ENCODE assay signal across 1 cellular context in genomic region chr3:167735233-167736107, GRCh38.
TF ChIP-seq lines count a peak whose summit lies in the region.

A gene with protein sequence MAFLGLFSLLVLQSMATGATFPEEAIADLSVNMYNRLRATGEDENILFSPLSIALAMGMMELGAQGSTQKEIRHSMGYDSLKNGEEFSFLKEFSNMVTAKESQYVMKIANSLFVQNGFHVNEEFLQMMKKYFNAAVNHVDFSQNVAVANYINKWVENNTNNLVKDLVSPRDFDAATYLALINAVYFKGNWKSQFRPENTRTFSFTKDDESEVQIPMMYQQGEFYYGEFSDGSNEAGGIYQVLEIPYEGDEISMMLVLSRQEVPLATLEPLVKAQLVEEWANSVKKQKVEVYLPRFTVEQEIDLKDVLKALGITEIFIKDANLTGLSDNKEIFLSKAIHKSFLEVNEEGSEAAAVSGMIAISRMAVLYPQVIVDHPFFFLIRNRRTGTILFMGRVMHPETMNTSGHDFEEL (plus strand): TSS chr3:167735721. CDS start chr3:167789129, 53,408 bp downstream.

TF ChIP-seq in K562, 482 proteins besides CTCF, POLR2A, EP300 and RAD21 (continued from another document and continues in another):
- TF ChIP-seq SRSF1 (IDR thresholded peaks at IDR 0.05; ENCODE audit: low read depth, low read length), result no peak
- TF ChIP-seq ARID1B (IDR thresholded peaks at IDR 0.05), result peak; percentile 27; the same call in 1 of the 2 replicates
- TF ChIP-seq, protein P1, sequence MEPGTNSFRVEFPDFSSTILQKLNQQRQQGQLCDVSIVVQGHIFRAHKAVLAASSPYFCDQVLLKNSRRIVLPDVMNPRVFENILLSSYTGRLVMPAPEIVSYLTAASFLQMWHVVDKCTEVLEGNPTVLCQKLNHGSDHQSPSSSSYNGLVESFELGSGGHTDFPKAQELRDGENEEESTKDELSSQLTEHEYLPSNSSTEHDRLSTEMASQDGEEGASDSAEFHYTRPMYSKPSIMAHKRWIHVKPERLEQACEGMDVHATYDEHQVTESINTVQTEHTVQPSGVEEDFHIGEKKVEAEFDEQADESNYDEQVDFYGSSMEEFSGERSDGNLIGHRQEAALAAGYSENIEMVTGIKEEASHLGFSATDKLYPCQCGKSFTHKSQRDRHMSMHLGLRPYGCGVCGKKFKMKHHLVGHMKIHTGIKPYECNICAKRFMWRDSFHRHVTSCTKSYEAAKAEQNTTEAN (CRISPR knock-in tag; IDR thresholded peaks at IDR 0.05), result no peak
- TF ChIP-seq NR2C2 (CRISPR knock-in tag; IDR thresholded peaks at IDR 0.05), result no peak
- no peak for TF ChIP-seq NR2C2 (tag; IDR thresholded peaks at IDR 0.05)
- no peak for TF ChIP-seq THAP7 (CRISPR knock-in tag; IDR thresholded peaks at IDR 0.05)
- TF ChIP-seq ZNF695 (CRISPR knock-in tag; IDR thresholded peaks at IDR 0.05), result no peak
- TF ChIP-seq RBM34 (IDR thresholded peaks at IDR 0.05; ENCODE audit: borderline replicate concordance, insufficient read depth, low read length), result no peak
- TF ChIP-seq CHAMP1 (IDR thresholded peaks at IDR 0.05), result no peak
- TF ChIP-seq ARID2 (IDR thresholded peaks at IDR 0.05), result 0 out of 2 replicates have a peak, but pooled peaks have one; percentile 26
- TF ChIP-seq, protein P2, sequence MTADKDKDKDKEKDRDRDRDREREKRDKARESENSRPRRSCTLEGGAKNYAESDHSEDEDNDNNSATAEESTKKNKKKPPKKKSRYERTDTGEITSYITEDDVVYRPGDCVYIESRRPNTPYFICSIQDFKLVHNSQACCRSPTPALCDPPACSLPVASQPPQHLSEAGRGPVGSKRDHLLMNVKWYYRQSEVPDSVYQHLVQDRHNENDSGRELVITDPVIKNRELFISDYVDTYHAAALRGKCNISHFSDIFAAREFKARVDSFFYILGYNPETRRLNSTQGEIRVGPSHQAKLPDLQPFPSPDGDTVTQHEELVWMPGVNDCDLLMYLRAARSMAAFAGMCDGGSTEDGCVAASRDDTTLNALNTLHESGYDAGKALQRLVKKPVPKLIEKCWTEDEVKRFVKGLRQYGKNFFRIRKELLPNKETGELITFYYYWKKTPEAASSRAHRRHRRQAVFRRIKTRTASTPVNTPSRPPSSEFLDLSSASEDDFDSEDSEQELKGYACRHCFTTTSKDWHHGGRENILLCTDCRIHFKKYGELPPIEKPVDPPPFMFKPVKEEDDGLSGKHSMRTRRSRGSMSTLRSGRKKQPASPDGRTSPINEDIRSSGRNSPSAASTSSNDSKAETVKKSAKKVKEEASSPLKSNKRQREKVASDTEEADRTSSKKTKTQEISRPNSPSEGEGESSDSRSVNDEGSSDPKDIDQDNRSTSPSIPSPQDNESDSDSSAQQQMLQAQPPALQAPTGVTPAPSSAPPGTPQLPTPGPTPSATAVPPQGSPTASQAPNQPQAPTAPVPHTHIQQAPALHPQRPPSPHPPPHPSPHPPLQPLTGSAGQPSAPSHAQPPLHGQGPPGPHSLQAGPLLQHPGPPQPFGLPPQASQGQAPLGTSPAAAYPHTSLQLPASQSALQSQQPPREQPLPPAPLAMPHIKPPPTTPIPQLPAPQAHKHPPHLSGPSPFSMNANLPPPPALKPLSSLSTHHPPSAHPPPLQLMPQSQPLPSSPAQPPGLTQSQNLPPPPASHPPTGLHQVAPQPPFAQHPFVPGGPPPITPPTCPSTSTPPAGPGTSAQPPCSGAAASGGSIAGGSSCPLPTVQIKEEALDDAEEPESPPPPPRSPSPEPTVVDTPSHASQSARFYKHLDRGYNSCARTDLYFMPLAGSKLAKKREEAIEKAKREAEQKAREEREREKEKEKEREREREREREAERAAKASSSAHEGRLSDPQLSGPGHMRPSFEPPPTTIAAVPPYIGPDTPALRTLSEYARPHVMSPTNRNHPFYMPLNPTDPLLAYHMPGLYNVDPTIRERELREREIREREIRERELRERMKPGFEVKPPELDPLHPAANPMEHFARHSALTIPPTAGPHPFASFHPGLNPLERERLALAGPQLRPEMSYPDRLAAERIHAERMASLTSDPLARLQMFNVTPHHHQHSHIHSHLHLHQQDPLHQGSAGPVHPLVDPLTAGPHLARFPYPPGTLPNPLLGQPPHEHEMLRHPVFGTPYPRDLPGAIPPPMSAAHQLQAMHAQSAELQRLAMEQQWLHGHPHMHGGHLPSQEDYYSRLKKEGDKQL (CRISPR knock-in tag; IDR thresholded peaks at IDR 0.05; ENCODE audit: borderline replicate concordance), result no peak
- no peak for TF ChIP-seq MTF1 (CRISPR knock-in tag; IDR thresholded peaks at IDR 0.05; ENCODE audit: borderline replicate concordance)
- no peak for TF ChIP-seq TFE3 (CRISPR knock-in tag; IDR thresholded peaks at IDR 0.05)
- no peak for TF ChIP-seq ZNF76 (CRISPR knock-in tag; IDR thresholded peaks at IDR 0.05; ENCODE audit: borderline replicate concordance)
- TF ChIP-seq ZNF778 (CRISPR knock-in tag; IDR thresholded peaks at IDR 0.05), result no peak
- TF ChIP-seq ZNF507 (tag; conservative IDR thresholded peaks at IDR 0.05), result no peak
- no peak for TF ChIP-seq MIER1 (IDR thresholded peaks at IDR 0.05; ENCODE audit: low read depth)
- TF ChIP-seq WHSC1 (IDR thresholded peaks at IDR 0.05; ENCODE audit: low read length), result no peak
- TF ChIP-seq TAF1 (IDR thresholded peaks at IDR 0.05; ENCODE audit: control insufficient read depth, extremely low read depth, insufficient read depth, low read length, severe bottlenecking), result peak; percentile 91
- TF ChIP-seq, protein P3, sequence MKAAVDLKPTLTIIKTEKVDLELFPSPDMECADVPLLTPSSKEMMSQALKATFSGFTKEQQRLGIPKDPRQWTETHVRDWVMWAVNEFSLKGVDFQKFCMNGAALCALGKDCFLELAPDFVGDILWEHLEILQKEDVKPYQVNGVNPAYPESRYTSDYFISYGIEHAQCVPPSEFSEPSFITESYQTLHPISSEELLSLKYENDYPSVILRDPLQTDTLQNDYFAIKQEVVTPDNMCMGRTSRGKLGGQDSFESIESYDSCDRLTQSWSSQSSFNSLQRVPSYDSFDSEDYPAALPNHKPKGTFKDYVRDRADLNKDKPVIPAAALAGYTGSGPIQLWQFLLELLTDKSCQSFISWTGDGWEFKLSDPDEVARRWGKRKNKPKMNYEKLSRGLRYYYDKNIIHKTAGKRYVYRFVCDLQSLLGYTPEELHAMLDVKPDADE (conservative IDR thresholded peaks at IDR 0.05; ENCODE audit: control insufficient read depth, low read depth, low read length), result no peak; the same call in 1 of the 2 replicates
- no peak for TF ChIP-seq MYBL2 (IDR thresholded peaks at IDR 0.05; ENCODE audit: low read depth)
- no peak for TF ChIP-seq MYBL2 (CRISPR knock-in tag; IDR thresholded peaks at IDR 0.05; ENCODE audit: borderline replicate concordance)
- TF ChIP-seq HDGF (IDR thresholded peaks at IDR 0.05), result no peak
- TF ChIP-seq FOXJ2 (tag; IDR thresholded peaks at IDR 0.05), result no peak
- peak; percentile 49; the same call in 1 of the 2 replicates for TF ChIP-seq POLR2AphosphoS5 (IDR thresholded peaks at IDR 0.05; ENCODE audit: control insufficient read depth, insufficient read depth, low read depth, low read length)
- no peak for TF ChIP-seq TRIM24 (IDR thresholded peaks at IDR 0.05)
- TF ChIP-seq ZNF589 (CRISPR knock-in tag; IDR thresholded peaks at IDR 0.05; ENCODE audit: low read depth), result no peak
- TF ChIP-seq BRD4 (IDR thresholded peaks at IDR 0.05), result no peak
- TF ChIP-seq KDM5B (IDR thresholded peaks at IDR 0.05; ENCODE audit: insufficient replicate concordance, low read depth, low read length), result peak; percentile 61
- TF ChIP-seq TCF15 (CRISPR knock-in tag; IDR thresholded peaks at IDR 0.05), result no peak
- TF ChIP-seq ATF1 (CRISPR knock-in tag; IDR thresholded peaks at IDR 0.05), result no peak
- TF ChIP-seq ATF1 (tag; IDR thresholded peaks at IDR 0.05), result no peak
- TF ChIP-seq E2F8 (IDR thresholded peaks at IDR 0.05; ENCODE audit: low read depth, partially characterized antibody), result peak; percentile 32
- peak; percentile 39; the same call in 1 of the 2 replicates for TF ChIP-seq MYNN (IDR thresholded peaks at IDR 0.05)
- TF ChIP-seq MYNN (CRISPR knock-in tag; IDR thresholded peaks at IDR 0.05), result no peak
- TF ChIP-seq CBX1 (IDR thresholded peaks at IDR 0.05; ENCODE audit: low read depth), result no peak
- TF ChIP-seq STAG1 (CRISPR knock-in tag; IDR thresholded peaks at IDR 0.05; ENCODE audit: borderline replicate concordance), result no peak
- TF ChIP-seq LARP7 (IDR thresholded peaks at IDR 0.05), result no peak
- TF ChIP-seq, protein P4, sequence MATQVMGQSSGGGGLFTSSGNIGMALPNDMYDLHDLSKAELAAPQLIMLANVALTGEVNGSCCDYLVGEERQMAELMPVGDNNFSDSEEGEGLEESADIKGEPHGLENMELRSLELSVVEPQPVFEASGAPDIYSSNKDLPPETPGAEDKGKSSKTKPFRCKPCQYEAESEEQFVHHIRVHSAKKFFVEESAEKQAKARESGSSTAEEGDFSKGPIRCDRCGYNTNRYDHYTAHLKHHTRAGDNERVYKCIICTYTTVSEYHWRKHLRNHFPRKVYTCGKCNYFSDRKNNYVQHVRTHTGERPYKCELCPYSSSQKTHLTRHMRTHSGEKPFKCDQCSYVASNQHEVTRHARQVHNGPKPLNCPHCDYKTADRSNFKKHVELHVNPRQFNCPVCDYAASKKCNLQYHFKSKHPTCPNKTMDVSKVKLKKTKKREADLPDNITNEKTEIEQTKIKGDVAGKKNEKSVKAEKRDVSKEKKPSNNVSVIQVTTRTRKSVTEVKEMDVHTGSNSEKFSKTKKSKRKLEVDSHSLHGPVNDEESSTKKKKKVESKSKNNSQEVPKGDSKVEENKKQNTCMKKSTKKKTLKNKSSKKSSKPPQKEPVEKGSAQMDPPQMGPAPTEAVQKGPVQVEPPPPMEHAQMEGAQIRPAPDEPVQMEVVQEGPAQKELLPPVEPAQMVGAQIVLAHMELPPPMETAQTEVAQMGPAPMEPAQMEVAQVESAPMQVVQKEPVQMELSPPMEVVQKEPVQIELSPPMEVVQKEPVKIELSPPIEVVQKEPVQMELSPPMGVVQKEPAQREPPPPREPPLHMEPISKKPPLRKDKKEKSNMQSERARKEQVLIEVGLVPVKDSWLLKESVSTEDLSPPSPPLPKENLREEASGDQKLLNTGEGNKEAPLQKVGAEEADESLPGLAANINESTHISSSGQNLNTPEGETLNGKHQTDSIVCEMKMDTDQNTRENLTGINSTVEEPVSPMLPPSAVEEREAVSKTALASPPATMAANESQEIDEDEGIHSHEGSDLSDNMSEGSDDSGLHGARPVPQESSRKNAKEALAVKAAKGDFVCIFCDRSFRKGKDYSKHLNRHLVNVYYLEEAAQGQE (CRISPR knock-in tag; IDR thresholded peaks at IDR 0.05; ENCODE audit: low read depth), result no peak
- TF ChIP-seq SMAD3 (CRISPR knock-in tag; conservative IDR thresholded peaks at IDR 0.05), result no peak
- no peak for TF ChIP-seq TAF7 (tag; IDR thresholded peaks at IDR 0.05)
- TF ChIP-seq ZNF253 (CRISPR knock-in tag; conservative IDR thresholded peaks at IDR 0.05), result no peak
- TF ChIP-seq SP2 (IDR thresholded peaks at IDR 0.05; ENCODE audit: extremely low read depth, low read depth, low read length, poor library complexity, severe bottlenecking), result no peak
